8 cellular contexts compared by ENCODE assay signal in the genomic region with DNA sequence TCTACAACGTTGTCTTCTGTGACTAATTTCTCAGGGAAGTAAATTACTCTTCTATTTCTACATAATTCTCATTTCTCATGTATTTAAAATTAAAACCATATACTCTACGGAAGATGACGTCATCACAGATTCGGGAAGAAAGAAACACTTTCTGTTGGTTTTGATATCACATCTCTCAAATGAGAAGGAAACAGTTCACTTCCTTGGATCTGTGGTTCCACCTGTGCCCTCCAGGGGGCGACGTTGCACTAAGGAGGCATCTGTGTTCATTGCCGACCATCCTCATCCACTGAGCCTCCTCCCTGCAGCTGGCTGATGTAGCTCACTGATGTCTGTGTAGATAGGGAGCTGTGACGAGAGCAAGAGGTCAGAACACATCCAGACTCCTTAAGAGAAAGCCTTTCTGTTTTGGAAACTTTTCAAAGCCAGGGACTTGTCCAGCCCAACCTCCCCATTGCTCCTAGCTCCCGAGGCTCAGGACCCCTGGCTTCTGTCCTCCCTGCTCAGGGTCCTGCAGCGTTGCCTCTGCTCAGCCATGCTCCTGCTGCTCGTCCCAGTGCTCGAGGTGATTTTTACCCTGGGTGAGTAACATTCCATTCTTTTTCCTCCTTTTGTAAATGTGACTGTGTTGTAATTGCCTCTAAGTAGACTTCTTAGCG.
DNase-seq lines count a peak whose midpoint lies in the region; ATAC-seq and TF ChIP-seq lines count a peak whose summit lies in the region.

No MANE protein-coding gene starts in this region.

- POLR2A ChIA-PET in CD4-positive, alpha-beta T cell (lab: Charles Lee) = interaction anchor here (1.0 to 5.3 kb wide), 4 partner anchors 696 to 743 kb away, joined by 3 to 29 read pairs (median 6); partner anchors contain the start of gene DAD1

- in situ Hi-C loops in HAP-1 (cut with MboI; ENCODE audit: low sequenced_read_pairs) = no loop called here

- peak; percentile 52 to 76 (median 58) for DNase-seq in CD4-positive, alpha-beta T cell
- DNase-seq in HAP-1 (ENCODE audit: low spot score in 2 of 2) (peak; percentile 19 to 70), SK-N-DZ (ENCODE audit: low spot score) (peak; percentile 32), lower lobe of right lung (no peak)
- peak; percentile 83 for DNase-seq in activated naive CD4-positive, alpha-beta T cell treated with anti-CD3 and anti-CD28 coated beads, Interleukin-2, amount 10 ng/mL, durations not matched to agents 7 days and 5 days
- peak; percentile 83 for DNase-seq in stimulated activated CD8-positive, alpha-beta memory T cell treated with anti-CD3 and anti-CD28 coated beads, Interleukin-4, amount 100 ng/mL, for 48 hours

- H3K4me3 ChIP-seq in HAP-1 (no peak overlapping the region), lower lobe of right lung (no peak overlapping the region)

- intact Hi-C loops in CD4-positive, alpha-beta T cell (cut with DNase I, micrococcal nuclease) = loop anchor here in 1 of 2 experiments (5.0 kb wide), 1 partner anchor 711 kb away; no protein-coding TSS in a partner anchor
- intact Hi-C loops in lower lobe of right lung (cut with DNase I) = no loop called here

- H3K36me3 ChIP-seq in HAP-1 (replicated peaks) (no peaks in the 10 kb centered on the region), lower lobe of right lung (no peaks in the 10 kb centered on the region)

- peak overlapping the region; percentile 95 for H3K4me3 Mint-ChIP-seq in CD4-positive, alpha-beta T cell
- peak overlapping the region; percentile 75 for H3K4me3 Mint-ChIP-seq in activated naive CD4-positive, alpha-beta T cell treated with anti-CD3 and anti-CD28 coated beads, Interleukin-2, amount 10 ng/mL, durations not matched to agents 7 days and 5 days

- H3K4me1 ChIP-seq in HAP-1 = no peaks in the 10 kb centered on the region
- H3K4me1 ChIP-seq in lower lobe of right lung = no peaks in the 10 kb centered on the region

- H3K27ac Mint-ChIP-seq in CD4-positive, alpha-beta T cell = peak overlapping the region; percentile 84
- H3K27ac Mint-ChIP-seq in activated naive CD4-positive, alpha-beta T cell treated with anti-CD3 and anti-CD28 coated beads, Interleukin-2, amount 10 ng/mL, durations not matched to agents 7 days and 5 days = peak overlapping the region; percentile 89

- H3K36me3 Mint-ChIP-seq in CD4-positive, alpha-beta T cell (ENCODE audit: low read depth) = peaks cover 5% of the 10 kb centered on the region
- peaks cover 11% of the 10 kb centered on the region for H3K36me3 Mint-ChIP-seq in activated naive CD4-positive, alpha-beta T cell treated with anti-CD3 and anti-CD28 coated beads, Interleukin-2, amount 10 ng/mL, durations not matched to agents 7 days and 5 days

- ATAC-seq in CD4-positive, alpha-beta T cell (ENCODE audit: poor library complexity) = peak; percentile 75
- ATAC-seq in lower lobe of right lung (peak; percentile 48 to 70), GM19328 (IDR thresholded peaks at IDR 0.05; ENCODE audit: unreplicated experiment) (no peak), HG02763 (IDR thresholded peaks at IDR 0.05; ENCODE audit: unreplicated experiment) (no peak)

- peak; percentile 68 for TF ChIP-seq CTCF in CD4-positive, alpha-beta T cell (IDR thresholded peaks at IDR 0.05)
- peak; percentile 56 for TF ChIP-seq CTCF in lower lobe of right lung (IDR thresholded peaks at IDR 0.05)

- H3K27me3 ChIP-seq in CD4-positive, alpha-beta T cell (ENCODE audit: control insufficient read depth, insufficient read depth, low read length) = peaks cover 8% of the 10 kb centered on the region
- H3K27me3 ChIP-seq in HAP-1 (ENCODE audit: low read depth) (no peaks in the 10 kb centered on the region), lower lobe of right lung (ENCODE audit: low read depth) (no peaks in the 10 kb centered on the region)

- H3K9me3 Mint-ChIP-seq in CD4-positive, alpha-beta T cell = no peaks in the 10 kb centered on the region
- no peaks in the 10 kb centered on the region for H3K9me3 Mint-ChIP-seq in activated naive CD4-positive, alpha-beta T cell treated with anti-CD3 and anti-CD28 coated beads, Interleukin-2, amount 10 ng/mL, durations not matched to agents 7 days and 5 days

- peaks cover 34% of the 10 kb centered on the region for H3K27me3 Mint-ChIP-seq in CD4-positive, alpha-beta T cell
- peaks cover 34% of the 10 kb centered on the region for H3K27me3 Mint-ChIP-seq in activated naive CD4-positive, alpha-beta T cell treated with anti-CD3 and anti-CD28 coated beads, Interleukin-2, amount 10 ng/mL, durations not matched to agents 7 days and 5 days

- no peak overlapping the region for H3K27ac ChIP-seq in CD4-positive, alpha-beta T cell (ENCODE audit: low read depth, low read length)
- H3K27ac ChIP-seq in lower lobe of right lung = no peak overlapping the region

- CTCF ChIA-PET in CD4-positive, alpha-beta T cell (lab: Charles Lee) = interaction anchor here (1.1 to 2.2 kb wide), 3 partner anchors 12 to 709 kb away, joined by 3 to 8 read pairs (median 6); no protein-coding TSS in a partner anchor
- CTCF ChIA-PET in activated naive CD4-positive, alpha-beta T cell treated with anti-CD3 and anti-CD28 coated beads, Interleukin-2, amount 10 ng/mL, durations not matched to agents 7 days and 5 days (lab: Charles Lee) = interaction anchor here (0.7 to 5.4 kb wide), 9 partner anchors 13 to 724 kb away, joined by 3 to 42 read pairs (median 3); no protein-coding TSS in a partner anchor

- peaks cover 13% of the 10 kb centered on the region for H3K4me1 Mint-ChIP-seq in CD4-positive, alpha-beta T cell (ENCODE audit: low read depth)
- peaks cover 12% of the 10 kb centered on the region for H3K4me1 Mint-ChIP-seq in activated naive CD4-positive, alpha-beta T cell treated with anti-CD3 and anti-CD28 coated beads, Interleukin-2, amount 10 ng/mL, durations not matched to agents 7 days and 5 days

- H3K9me3 ChIP-seq in CD4-positive, alpha-beta T cell (ENCODE audit: control insufficient read depth, low read length) = no peaks in the 10 kb centered on the region
- H3K9me3 ChIP-seq in HAP-1 = no peaks in the 10 kb centered on the region
- H3K9me3 ChIP-seq in lower lobe of right lung = no peaks in the 10 kb centered on the region

Comparison
In these comparisons a context has a peak if more than half of its experiments do, and no peak if none do; other contexts are left out.
1. ATAC-seq: peak in CD4-positive, alpha-beta T cell (single experiment) and lower lobe of right lung (2 of 2); none in GM19328 (single experiment) and HG02763 (single experiment).